19 cellular contexts compared by ENCODE assay signal in genomic region chr3:5009506-5010100, GRCh38.
"Had no signal": no experiment of that assay in that cellular context is flagged by ENCODE, and none has a peak within 500 bp of the region (broad histone marks: within the 10 kb centered on the region; RNA-seq: fewer than 3 reads in every experiment).

No MANE protein-coding gene starts in this region.

- H3K4me3 Mint-ChIP-seq: activated CD4-positive, alpha-beta T cell treated with anti-CD3 and anti-CD28 coated beads, Interleukin-2, amount 10 ng/mL, durations not matched to agents 7 days and 5 days; activated naive CD8-positive, alpha-beta T cell; naive thymus-derived CD4-positive, alpha-beta T cell had no signal

- H3K27ac Mint-ChIP-seq: activated CD4-positive, alpha-beta T cell treated with anti-CD3 and anti-CD28 coated beads, Interleukin-2, amount 10 ng/mL, durations not matched to agents 7 days and 5 days; activated naive CD8-positive, alpha-beta T cell; naive thymus-derived CD4-positive, alpha-beta T cell; progenitor cell of endocrine pancreas had no signal

- H3K36me3 ChIP-seq: lower lobe of right lung, right lobe of liver, suprapubic skin, upper lobe of left lung had no signal

- H3K36me3 Mint-ChIP-seq: activated naive CD8-positive, alpha-beta T cell had no signal

- H3K4me1 ChIP-seq: right lobe of liver had no signal

- ATAC-seq: lower lobe of right lung; naive thymus-derived CD4-positive, alpha-beta T cell; right lobe of liver; stimulated activated naive CD8-positive, alpha-beta T cell treated with anti-CD3 and anti-CD28 coated beads, Interleukin-15, Interleukin-2, amounts not matched to agents 100 U/mL and 50 U/mL, for 24 hours had no signal

- DNase-seq: activated CD4-positive, alpha-beta T cell treated with anti-CD3 and anti-CD28 coated beads, Interleukin-2, amount 10 ng/mL, durations not matched to agents 7 days and 5 days; activated CD4-positive, CD25-positive, alpha-beta regulatory T cell; activated effector memory CD4-positive, alpha-beta T cell treated with anti-CD3 and anti-CD28 coated beads, Interleukin-2, amount 50 U/mL, for 16 hours; activated T-cell treated with anti-CD3 and anti-CD28 coated beads, Interleukin-2, amount 50 U/mL, for 1 hour; aorta; central memory CD4-positive, alpha-beta T cell; effector memory CD4-positive, alpha-beta T cell; glutamatergic neuron; lower lobe of right lung; naive thymus-derived CD4-positive, alpha-beta T cell; nucleus accumbens; right lobe of liver; stimulated activated naive CD8-positive, alpha-beta T cell treated with anti-CD3 and anti-CD28 coated beads, Interleukin-15, Interleukin-2, amounts not matched to agents 100 U/mL and 50 U/mL, for 24 hours; upper lobe of left lung had no signal

- H3K9me3 Mint-ChIP-seq: activated CD4-positive, alpha-beta T cell treated with anti-CD3 and anti-CD28 coated beads, Interleukin-2, amount 10 ng/mL, durations not matched to agents 7 days and 5 days; T-helper 1 cell treated with Interleukin-12 subunit alpha and Interleukin-12 subunit beta and Interleukin-4 antibody, amounts not matched to agents 30 μg/mL and 1 μg/mL, for 36 hours had no signal

- H3K9me3 ChIP-seq: lower lobe of right lung, right lobe of liver, suprapubic skin, upper lobe of left lung had no signal

- H3K27ac ChIP-seq: lower lobe of right lung, right lobe of liver, SK-N-MC, suprapubic skin, upper lobe of left lung had no signal

- H3K4me3 ChIP-seq: lower lobe of right lung, right lobe of liver, SK-N-MC, suprapubic skin, upper lobe of left lung had no signal

- H3K27me3 ChIP-seq: right lobe of liver, suprapubic skin, upper lobe of left lung had no signal
